Comparison of ENCODE assay signal across 27 cellular contexts in the genomic region with DNA sequence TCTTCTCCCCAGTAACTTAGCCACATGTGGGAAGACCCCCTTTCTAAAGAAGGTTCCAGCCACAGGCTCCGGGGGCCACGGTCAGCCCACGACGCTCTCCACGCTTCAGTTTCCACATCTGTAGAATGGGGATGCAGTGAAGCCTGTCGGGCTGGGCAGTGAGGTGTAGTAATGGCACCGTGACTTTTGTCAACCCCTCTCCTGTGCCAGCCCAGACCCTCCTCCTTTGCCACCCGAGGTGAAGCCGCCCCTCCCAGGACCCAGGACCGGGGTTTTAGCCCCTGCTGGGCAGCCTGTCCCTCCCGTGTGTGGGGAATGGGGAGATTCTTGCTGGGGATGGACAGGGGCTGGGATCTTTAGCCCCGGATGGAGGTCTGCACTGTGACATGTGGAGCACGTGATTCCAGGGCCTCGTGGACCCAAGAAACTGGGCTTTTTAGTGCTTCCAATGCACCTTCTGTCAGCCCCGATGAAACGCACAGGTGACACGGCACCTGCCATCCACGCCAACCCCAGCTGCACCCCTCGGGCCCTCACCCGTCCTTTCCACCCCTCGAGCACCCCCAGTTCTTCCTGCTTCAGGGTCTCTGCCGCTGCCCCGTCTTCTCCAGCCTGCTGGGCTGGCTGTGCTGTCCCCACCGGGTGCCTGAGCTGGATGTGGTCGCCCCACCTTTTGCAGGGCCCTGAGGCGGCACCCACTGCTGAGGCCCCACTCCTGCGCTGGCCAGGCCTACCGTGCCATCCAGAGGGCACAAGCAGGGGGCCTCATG. TPM values are rescaled to one million over a fixed set of nuclear protein-coding genes. Genes with fewer than 3 reads are reported as not detected.
DNase-seq lines count a peak whose midpoint lies in the region; ATAC-seq and TF ChIP-seq lines count a peak whose summit lies in the region.
"Had no signal": no experiment of that assay in that cellular context is flagged by ENCODE, and none has a peak within 500 bp of the region (broad histone marks: within the 10 kb centered on the region; RNA-seq: fewer than 3 reads in every experiment).

No MANE protein-coding gene starts in this region.

- no peak overlapping the region for H3K27ac ChIP-seq in left ventricle myocardium inferior (replicated peaks)
- H3K27ac ChIP-seq in substantia nigra (ENCODE audit: low read depth, low read length, poor library complexity, severe bottlenecking): no peak overlapping the region
- H3K27ac ChIP-seq: epithelial cell of prostate, KMS-11, prostate gland had no signal

- DNase-seq in left cardiac atrium (peak; percentile 15), left ventricle myocardium inferior (no peak), chondrocyte (ENCODE audit: low spot score) (peak; percentile 89), osteocyte (ENCODE audit: extremely low spot score, unreplicated experiment) (no peak), germinal center (ENCODE audit: low spot score) (no peak), substantia nigra (lab: John Stamatoyannopoulos, UW) (no peak)
- DNase-seq in stimulated activated CD4-positive, alpha-beta T cell treated with anti-CD3 and anti-CD28 coated beads, Interleukin-15, amount 100 ng/mL, for 24 hours: no peak
- DNase-seq: activated CD4-positive, alpha-beta T cell treated with anti-CD3 and anti-CD28 coated beads, Interleukin-2, amount 10 ng/mL, durations not matched to agents 24 days and 14 days; activated naive CD4-positive, alpha-beta T cell; activated T-cell treated with anti-CD3 and anti-CD28 coated beads, Interleukin-2, amount 50 U/mL, for 72 hours; C1 segment of cervical spinal cord; kidney glomerular epithelial cell; NCI-H1436 treated with DMSO at 0.1 percent for 48 hours; NCI-H2107; NCI-H446; NCI-H774; stimulated activated CD8-positive, alpha-beta memory T cell treated with anti-CD3 and anti-CD28 coated beads, Interleukin-4, amount 100 ng/mL, for 48 hours; stimulated activated naive CD8-positive, alpha-beta T cell treated with anti-CD3 and anti-CD28 coated beads, Interleukin-15, amount 100 ng/mL, for 72 hours; thyroid gland had no signal

- intact Hi-C loops in left cardiac atrium (cut with DNase I) (loop anchor here in 1 of 2 donors (10.0 kb wide), 1 partner anchor 557 kb away; no protein-coding TSS in a partner anchor), left ventricle myocardium inferior (cut with micrococcal nuclease) (no loop called here)

- no peak overlapping the region for H3K4me3 ChIP-seq in left ventricle myocardium inferior
- H3K4me3 ChIP-seq: prostate gland, thyroid gland had no signal

- H3K9me3 Mint-ChIP-seq in chondrocyte (ENCODE audit: low read depth) (no peaks in the 10 kb centered on the region), osteocyte (ENCODE audit: unreplicated experiment) (no peaks in the 10 kb centered on the region)
- H3K9me3 Mint-ChIP-seq: memory B cell had no signal

- H3K4me3 Mint-ChIP-seq in chondrocyte (ENCODE audit: unreplicated experiment): no peak overlapping the region
- H3K4me3 Mint-ChIP-seq in osteocyte (ENCODE audit: unreplicated experiment): no peak overlapping the region
- H3K4me3 Mint-ChIP-seq: activated CD4-positive, alpha-beta T cell treated with anti-CD3 and anti-CD28 coated beads, Interleukin-2, amount 10 ng/mL, durations not matched to agents 24 days and 14 days; activated T-cell treated with anti-CD3 and anti-CD28 coated beads, Interleukin-2, amount 50 U/mL, for 72 hours; memory B cell; neural crest cell; stimulated activated naive CD8-positive, alpha-beta T cell treated with anti-CD3 and anti-CD28 coated beads, Interleukin-15, amount 100 ng/mL, for 72 hours; T-helper 17 cell had no signal

- ATAC-seq in left cardiac atrium: no peak
- ATAC-seq: activated T-cell treated with anti-CD3 and anti-CD28 coated beads, Interleukin-2, amount 50 U/mL, for 72 hours; HCT116; stimulated activated naive CD8-positive, alpha-beta T cell treated with anti-CD3 and anti-CD28 coated beads, Interleukin-15, amount 100 ng/mL, for 72 hours; T-helper 17 cell had no signal

- no peaks in the 10 kb centered on the region for H3K36me3 Mint-ChIP-seq in chondrocyte (ENCODE audit: low read depth)
- no peaks in the 10 kb centered on the region for H3K36me3 Mint-ChIP-seq in osteocyte (ENCODE audit: unreplicated experiment)

- H3K36me3 ChIP-seq in left ventricle myocardium inferior: no peaks in the 10 kb centered on the region
- H3K36me3 ChIP-seq: prostate gland, thyroid gland had no signal

- H3K27me3 ChIP-seq in left ventricle myocardium inferior (ENCODE audit: low read depth): peaks cover 51% of the 10 kb centered on the region
- H3K27me3 ChIP-seq: thyroid gland had no signal

- H3K4me1 Mint-ChIP-seq in chondrocyte (ENCODE audit: low read depth) (peaks cover 18% of the 10 kb centered on the region), osteocyte (ENCODE audit: unreplicated experiment) (peaks cover 64% of the 10 kb centered on the region)

- H3K27me3 Mint-ChIP-seq in chondrocyte (ENCODE audit: low read depth) (peaks cover 3% of the 10 kb centered on the region), osteocyte (ENCODE audit: unreplicated experiment) (no peaks in the 10 kb centered on the region)

- TF ChIP-seq CTCF in left ventricle myocardium inferior (IDR thresholded peaks at IDR 0.05; ENCODE audit: borderline replicate concordance): no peak
- TF ChIP-seq CTCF in chondrocyte (IDR thresholded peaks at IDR 0.05): no peak
- TF ChIP-seq CTCF in osteocyte (IDR thresholded peaks at IDR 0.05): no peak

- no peak overlapping the region for H3K27ac Mint-ChIP-seq in chondrocyte (ENCODE audit: unreplicated experiment)
- peak overlapping the region; percentile 89 for H3K27ac Mint-ChIP-seq in osteocyte (ENCODE audit: unreplicated experiment)
- H3K27ac Mint-ChIP-seq: activated CD4-positive, alpha-beta T cell treated with anti-CD3 and anti-CD28 coated beads, Interleukin-2, amount 10 ng/mL, durations not matched to agents 24 days and 14 days; activated T-cell treated with anti-CD3 and anti-CD28 coated beads, Interleukin-2, amount 50 U/mL, for 72 hours; memory B cell; T-helper 17 cell had no signal

- peaks cover 52% of the 10 kb centered on the region for H3K4me1 ChIP-seq in left ventricle myocardium inferior
- H3K4me1 ChIP-seq: prostate gland had no signal

- no peaks in the 10 kb centered on the region for H3K9me3 ChIP-seq in left ventricle myocardium inferior (replicated peaks)
- H3K9me3 ChIP-seq: prostate gland, thyroid gland had no signal

RNA-seq across cellular contexts. Expression of a gene that starts 13.4 kb away (rescaled TPM):
- total RNA-seq in left cardiac atrium (100 to 1,000 TPM; 307 to 456 TPM), left ventricle myocardium inferior (157 TPM), chondrocyte (27.7 to 40.8 TPM (median 32.9 TPM) in 3 replicates), osteocyte (38.9 and 49.4 TPM in 2 replicates)
- total RNA-seq: prostate gland, RPMI7951, thyroid gland had no signal

RNA-seq across cellular contexts. Expression of a gene that starts 41.9 kb away (rescaled TPM):
- total RNA-seq in left cardiac atrium: 10 to 100 TPM; 16.0 to 20.3 TPM
- 17.7 TPM for total RNA-seq in left ventricle myocardium inferior
- 22.2 to 24.2 TPM (median 23.9 TPM) in 3 replicates for total RNA-seq in chondrocyte
- total RNA-seq in osteocyte: 26.8 and 29.3 TPM in 2 replicates

Comparison
In these comparisons a context has a peak if more than half of its experiments do, and no peak if none do; other contexts are left out.
1. DNase-seq: peak in left cardiac atrium (single experiment) and chondrocyte (single experiment); none in left ventricle myocardium inferior (single experiment), osteocyte (single experiment), germinal center (single experiment), stimulated activated CD4-positive, alpha-beta T cell treated with anti-CD3 and anti-CD28 coated beads, Interleukin-15, amount 100 ng/mL, for 24 hours (single experiment) and substantia nigra (0 of 49).